In genomic region chr4:138404801-138405200, GRCh38 we compare ENCODE assay signal across 21 cellular contexts.
"Had no signal": no experiment of that assay in that cellular context is flagged by ENCODE, and none has a peak within 500 bp of the region (broad histone marks: within the 10 kb centered on the region; RNA-seq: fewer than 3 reads in every experiment).

No MANE protein-coding gene starts in this region.

- H3K9me3 ChIP-seq: mucosa of descending colon, thyroid gland, upper lobe of right lung had no signal

- H3K27ac ChIP-seq: thyroid gland, upper lobe of right lung had no signal

- H3K27me3 ChIP-seq: thyroid gland, upper lobe of right lung had no signal

- DNase-seq: activated CD4-positive, alpha-beta memory T cell treated with anti-CD3 and anti-CD28 coated beads for 36 hours; activated CD4-positive, alpha-beta T cell treated with anti-CD3 and anti-CD28 coated beads for 48 hours; activated effector memory CD4-positive, alpha-beta T cell treated with Interleukin-2 at 50 U/mL for 16 hours; activated naive CD4-positive, alpha-beta T cell treated with anti-CD3 and anti-CD28 coated beads, Interleukin-2, amount 10 ng/mL, durations not matched to agents 7 days and 5 days; activated T-cell treated with anti-CD3 and anti-CD28 coated beads, Interleukin-2, amount 50 U/mL, for 72 hours; amygdala; effector memory CD8-positive, alpha-beta T cell; foreskin melanocyte; glutamatergic neuron; hippocampal formation; left cardiac atrium; mucosa of descending colon; nephron progenitor cell; occipital lobe; stimulated activated CD4-positive, alpha-beta T cell treated with anti-CD3 and anti-CD28 coated beads, Interleukin-12 subunit alpha, Interleukin-12 subunit beta, amount 100 ng/mL, for 4 hours; stimulated activated CD4-positive, alpha-beta T cell treated with anti-CD3 and anti-CD28 coated beads, Interleukin-4, amount 100 ng/mL, for 4 hours; stimulated activated naive CD8-positive, alpha-beta T cell treated with anti-CD3 and anti-CD28 coated beads, Interleukin-15, Interleukin-2, amounts not matched to agents 100 U/mL and 50 U/mL, for 24 hours; thyroid gland; upper lobe of right lung had no signal

- H3K4me1 Mint-ChIP-seq: activated naive CD4-positive, alpha-beta T cell treated with anti-CD3 and anti-CD28 coated beads, Interleukin-2, amount 10 ng/mL, durations not matched to agents 7 days and 5 days had no signal

- H3K27me3 Mint-ChIP-seq: activated CD4-positive, alpha-beta memory T cell treated with anti-CD3 and anti-CD28 coated beads for 36 hours; activated naive CD4-positive, alpha-beta T cell treated with anti-CD3 and anti-CD28 coated beads, Interleukin-2, amount 10 ng/mL, durations not matched to agents 7 days and 5 days; effector memory CD8-positive, alpha-beta T cell; memory B cell had no signal

- H3K9me3 Mint-ChIP-seq: activated CD4-positive, alpha-beta memory T cell treated with anti-CD3 and anti-CD28 coated beads for 36 hours; activated naive CD4-positive, alpha-beta T cell treated with anti-CD3 and anti-CD28 coated beads, Interleukin-2, amount 10 ng/mL, durations not matched to agents 7 days and 5 days; activated T-cell treated with anti-CD3 and anti-CD28 coated beads, Interleukin-2, amount 50 U/mL, for 72 hours; nephron progenitor cell had no signal

- H3K4me3 ChIP-seq: mucosa of descending colon, thyroid gland, upper lobe of right lung had no signal

- H3K36me3 ChIP-seq: thyroid gland, upper lobe of right lung had no signal

- H3K4me3 Mint-ChIP-seq: activated CD4-positive, alpha-beta memory T cell treated with anti-CD3 and anti-CD28 coated beads for 36 hours; activated naive CD4-positive, alpha-beta T cell treated with anti-CD3 and anti-CD28 coated beads, Interleukin-2, amount 10 ng/mL, durations not matched to agents 7 days and 5 days; activated T-cell treated with anti-CD3 and anti-CD28 coated beads, Interleukin-2, amount 50 U/mL, for 72 hours; effector memory CD8-positive, alpha-beta T cell; memory B cell; nephron progenitor cell had no signal

- FAIRE-seq: endothelial cell of umbilical vein had no signal

- H3K27ac Mint-ChIP-seq: activated CD4-positive, alpha-beta memory T cell treated with anti-CD3 and anti-CD28 coated beads for 36 hours; activated naive CD4-positive, alpha-beta T cell treated with anti-CD3 and anti-CD28 coated beads, Interleukin-2, amount 10 ng/mL, durations not matched to agents 7 days and 5 days; activated T-cell treated with anti-CD3 and anti-CD28 coated beads, Interleukin-2, amount 50 U/mL, for 72 hours; effector memory CD8-positive, alpha-beta T cell; memory B cell; nephron progenitor cell had no signal

- H3K36me3 Mint-ChIP-seq: activated CD4-positive, alpha-beta memory T cell treated with anti-CD3 and anti-CD28 coated beads for 36 hours; activated naive CD4-positive, alpha-beta T cell treated with anti-CD3 and anti-CD28 coated beads, Interleukin-2, amount 10 ng/mL, durations not matched to agents 7 days and 5 days; memory B cell had no signal
